ENCODE assay signal across 13 cellular contexts in the genomic region with DNA sequence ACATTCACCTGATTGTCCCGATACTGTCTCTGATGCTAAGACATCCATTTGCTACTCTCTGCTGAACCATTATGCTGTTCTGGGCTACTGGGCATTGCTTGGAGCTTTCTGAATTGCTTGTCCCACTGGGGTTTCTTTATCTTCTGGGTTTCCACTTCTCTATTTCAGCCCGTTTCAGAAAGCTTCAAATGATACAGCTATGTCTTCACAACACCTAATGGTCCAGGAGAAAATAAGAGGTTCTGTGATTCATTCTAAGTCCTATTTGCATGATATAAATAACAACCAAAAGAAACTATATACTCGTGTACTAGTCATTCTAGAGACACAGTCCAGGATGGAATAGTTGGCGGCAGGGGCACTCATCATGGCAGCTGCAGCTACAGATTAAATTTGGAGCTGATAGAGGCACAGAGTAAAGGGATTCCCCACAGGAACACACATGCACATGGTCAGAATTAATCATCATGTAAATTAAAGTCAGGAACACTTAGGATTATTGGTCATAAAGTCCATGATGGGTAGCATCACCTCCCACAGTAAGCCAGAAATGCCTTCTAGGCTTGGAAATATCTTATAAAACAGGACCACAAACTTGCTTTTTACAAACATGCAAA. TPM values are rescaled to one million over a fixed set of nuclear protein-coding genes. Genes with fewer than 3 reads are reported as not detected.
A peak's percentile ranks its signal among the peaks of the same experiment; 100 is the strongest.
DNase-seq lines count a peak whose midpoint lies in the region; ATAC-seq and TF ChIP-seq lines count a peak whose summit lies in the region.
"Had no signal": no experiment of that assay in that cellular context is flagged by ENCODE, and none has a peak within 500 bp of the region (broad histone marks: within the 10 kb centered on the region; RNA-seq: fewer than 3 reads in every experiment).

No MANE protein-coding gene starts in this region.

- no peak for TF ChIP-seq POLR2A in testis (IDR thresholded peaks at IDR 0.05)

- H3K27ac ChIP-seq in foreskin keratinocyte = no peak overlapping the region
- no peak overlapping the region for H3K27ac ChIP-seq in testis
- H3K27ac ChIP-seq: lower lobe of right lung, psoas muscle, upper lobe of left lung had no signal

- no peaks in the 10 kb centered on the region for H3K36me3 ChIP-seq in testis (ENCODE audit: low read depth, missing control alignments)
- H3K36me3 ChIP-seq: lower lobe of right lung, upper lobe of left lung had no signal

- peak; percentile 81 for ATAC-seq in GM18861 (IDR thresholded peaks at IDR 0.05; ENCODE audit: unreplicated experiment)
- ATAC-seq in GM21447 (IDR thresholded peaks at IDR 0.05; ENCODE audit: unreplicated experiment) = peak; percentile 89
- peak; percentile 95 for ATAC-seq in HG03060 (IDR thresholded peaks at IDR 0.05; ENCODE audit: low read depth, unreplicated experiment)
- peak; percentile 72 for ATAC-seq in foreskin keratinocyte
- ATAC-seq: activated CD4-positive, alpha-beta T cell treated with anti-CD3 and anti-CD28 coated beads for 36 hours; lower lobe of right lung; Right ventricle myocardium inferior had no signal

- TF ChIP-seq CTCF in foreskin keratinocyte (conservative IDR thresholded peaks at IDR 0.05) (no peak), testis (IDR thresholded peaks at IDR 0.05) (no peak)

- H3K9me3 ChIP-seq in testis = no peaks in the 10 kb centered on the region
- H3K9me3 ChIP-seq: lower lobe of right lung, psoas muscle, upper lobe of left lung had no signal

- peaks cover 3% of the 10 kb centered on the region for H3K4me1 ChIP-seq in foreskin keratinocyte
- H3K4me1 ChIP-seq in testis = no peaks in the 10 kb centered on the region
- H3K4me1 ChIP-seq: lower lobe of right lung, psoas muscle, upper lobe of left lung had no signal

- intact Hi-C loops in testis (cut with DNase I; ENCODE audit: low total_unique reads) = no loop called here

- H3K27me3 ChIP-seq in foreskin keratinocyte = peaks cover 3% of the 10 kb centered on the region
- no peaks in the 10 kb centered on the region for H3K27me3 ChIP-seq in testis
- H3K27me3 ChIP-seq: upper lobe of left lung had no signal

- no peak overlapping the region for H3K4me3 ChIP-seq in testis
- H3K4me3 ChIP-seq: lower lobe of right lung, psoas muscle, upper lobe of left lung had no signal

- 75 to 83% methylated on average over 4 of the region's 4 CpGs for WGBS in testis, 2 donors

- DNase-seq in foreskin keratinocyte (no peak), AG20443 (ENCODE audit: low spot score) (no peak), testis (no peak), hypothalamus (lab: John Stamatoyannopoulos, UW) (no peak)
- DNase-seq: activated CD4-positive, alpha-beta T cell treated with anti-CD3 and anti-CD28 coated beads for 36 hours; KBM-7; lower lobe of right lung; psoas muscle; upper lobe of left lung had no signal

RNA-seq across cellular contexts. Expression of gene SCEL, which starts 33.3 kb away (rescaled TPM):
- total RNA-seq in foreskin keratinocyte (2.4 and 4.0 TPM in 2 replicates), testis (1 to 10 TPM; 2.5 to 3.5 TPM)
- polyA plus RNA-seq in foreskin keratinocyte (0.79 and 1.7 TPM in 2 replicates), testis (ENCODE audit: insufficient read depth, low read depth, low replicate concordance) (2.5 TPM)
- total RNA-seq: activated CD4-positive, alpha-beta T cell treated with anti-CD3 and anti-CD28 coated beads for 36 hours; psoas muscle; Right ventricle myocardium inferior had no signal
